24 cellular contexts compared by ENCODE assay signal in the genomic region with DNA sequence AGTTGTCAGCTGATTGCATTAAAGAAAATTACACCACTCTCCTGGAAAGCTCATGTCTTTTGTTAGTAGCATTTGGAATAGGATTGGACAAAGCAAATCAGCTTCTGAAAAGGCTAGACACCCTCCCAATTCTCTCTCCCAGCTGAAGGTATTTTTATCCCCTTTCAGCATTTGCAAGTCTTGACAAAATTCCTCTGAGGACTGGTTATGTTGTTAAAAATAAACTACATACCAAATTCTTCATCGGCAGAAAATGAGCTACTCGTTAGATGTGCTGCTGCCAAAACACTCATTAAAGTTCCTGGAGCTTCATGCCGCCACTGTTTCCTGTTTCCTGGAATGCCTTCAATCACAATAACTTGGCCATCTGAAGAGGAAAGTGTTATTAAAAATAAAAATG. TPM values are rescaled to one million over a fixed set of nuclear protein-coding genes. Genes with fewer than 3 reads are reported as not detected.
DNase-seq lines count a peak whose midpoint lies in the region; FAIRE-seq and TF ChIP-seq lines count a peak whose summit lies in the region.
"Had no signal": no experiment of that assay in that cellular context is flagged by ENCODE, and none has a peak within 500 bp of the region (broad histone marks: within the 10 kb centered on the region; RNA-seq: fewer than 3 reads in every experiment).

No MANE protein-coding gene starts in this region.

- no peaks in the 10 kb centered on the region for H3K27me3 ChIP-seq in endothelial cell of umbilical vein (ENCODE audit: control insufficient read depth in 2 of 2, insufficient read depth in 2 of 2, low read length in 2 of 2)
- H3K27me3 ChIP-seq: hepatocyte, neutrophil, uterus had no signal

- peak overlapping the region; percentile 60 for H3K27ac Mint-ChIP-seq in mesothelial cell of epicardium
- no peak overlapping the region for H3K27ac Mint-ChIP-seq in CD14-positive monocyte
- no peak overlapping the region for H3K27ac Mint-ChIP-seq in activated naive CD4-positive, alpha-beta T cell treated with anti-CD3 and anti-CD28 coated beads, Interleukin-2, amount 10 ng/mL, durations not matched to agents 7 days and 5 days
- H3K27ac Mint-ChIP-seq: activated naive CD4-positive, alpha-beta T cell treated with anti-CD3 and anti-CD28 coated beads for 36 hours; H9 had no signal

- TF ChIP-seq CTCF in RWPE1 (conservative IDR thresholded peaks at IDR 0.05; ENCODE audit: low read depth) (no peak), endothelial cell of umbilical vein (IDR thresholded peaks at IDR 0.05; ENCODE audit: extremely low read depth in 1 of 2, insufficient read depth in 1 of 2, low read depth in 1 of 2, low read length in 2 of 2) (no peak), mesothelial cell of epicardium (IDR thresholded peaks at IDR 0.05; ENCODE audit: unreplicated experiment) (no peak), CD14-positive monocyte (IDR thresholded peaks at IDR 0.05) (no peak)

- peaks cover 27% of the 10 kb centered on the region for H3K36me3 Mint-ChIP-seq in mesothelial cell of epicardium
- no peaks in the 10 kb centered on the region for H3K36me3 Mint-ChIP-seq in CD14-positive monocyte
- no peaks in the 10 kb centered on the region for H3K36me3 Mint-ChIP-seq in activated naive CD4-positive, alpha-beta T cell treated with anti-CD3 and anti-CD28 coated beads, Interleukin-2, amount 10 ng/mL, durations not matched to agents 7 days and 5 days

- no peaks in the 10 kb centered on the region for H3K27me3 Mint-ChIP-seq in mesothelial cell of epicardium (ENCODE audit: low read depth)
- peaks cover 0 to 1% (median 0%) of the 10 kb centered on the region in 3 donors for H3K27me3 Mint-ChIP-seq in CD14-positive monocyte (ENCODE audit: low read depth in 3 of 3)
- no peaks in the 10 kb centered on the region for H3K27me3 Mint-ChIP-seq in activated naive CD4-positive, alpha-beta T cell treated with anti-CD3 and anti-CD28 coated beads, Interleukin-2, amount 10 ng/mL, durations not matched to agents 7 days and 5 days

- H3K36me3 ChIP-seq in endothelial cell of umbilical vein (ENCODE audit: control insufficient read depth in 2 of 2, extremely low read depth in 1 of 2, insufficient read depth in 2 of 2, low read length in 2 of 2): no peaks in the 10 kb centered on the region
- H3K36me3 ChIP-seq: neutrophil, uterus, WERI-Rb-1 had no signal

- TF ChIP-seq POLR2A in endothelial cell of umbilical vein (IDR thresholded peaks at IDR 0.05; ENCODE audit: low read depth, low read length): no peak

- POLR2A ChIA-PET in RWPE1 (lab: Yijun Ruan, JAX; ENCODE audit: low non-redundant PET) (no interaction called here), endothelial cell of umbilical vein (lab: Charles Lee) (interaction anchor here (0.9 to 1.4 kb wide), 2 partner anchors 22 to 611 kb away, joined by 3 read pairs; no protein-coding TSS in a partner anchor)

- no TSS peak for BruUV-seq in endothelial cell of umbilical vein (replicated peaks; lab: Mats Ljungman, UMichigan)

- intact Hi-C loops in endothelial cell of umbilical vein (cut with micrococcal nuclease): loop anchor here (1.0 kb wide), 1 partner anchor 49 kb away; a partner anchor contains a TSS
- intact Hi-C loops in CD14-positive monocyte (cut with micrococcal nuclease): no loop called here

- H4K20me1 ChIP-seq in endothelial cell of umbilical vein (replicated peaks; ENCODE audit: control insufficient read depth, extremely low read depth, insufficient read depth, low read length): no peaks in the 10 kb centered on the region

- H3K9ac ChIP-seq in endothelial cell of umbilical vein (replicated peaks; ENCODE audit: extremely low read depth, insufficient read depth, low read length): peak overlapping the region; percentile 27

- peak; percentile 54 for DNase-seq in AG08395 (ENCODE audit: low spot score)
- peak; percentile 13 for DNase-seq in RWPE1 (ENCODE audit: low spot score)
- peak; percentile 68 for DNase-seq in endothelial cell of umbilical vein (ENCODE audit: low read depth, low spot score)
- no peak for DNase-seq in mesothelial cell of epicardium (ENCODE audit: low spot score in 2 of 2, unreplicated experiment in 2 of 2)
- DNase-seq in CD14-positive monocyte (ENCODE audit: low spot score): no peak
- no peak for DNase-seq in activated naive CD4-positive, alpha-beta T cell treated with anti-CD3 and anti-CD28 coated beads, Interleukin-2, amount 10 ng/mL, durations not matched to agents 7 days and 5 days
- DNase-seq in C1 segment of cervical spinal cord (lab: John Stamatoyannopoulos, UW): no peak
- DNase-seq in NCI-H69 (lab: John Stamatoyannopoulos, UW): no peak
- DNase-seq: activated CD4-positive, alpha-beta T cell treated with anti-CD3 and anti-CD28 coated beads, Interleukin-2, amount 50 U/mL, for 4 hours; activated naive CD4-positive, alpha-beta T cell treated with anti-CD3 and anti-CD28 coated beads for 36 hours; Caco-2; H9; IMR-90; kidney glomerular epithelial cell; mucosa of descending colon; NCI-H2029; NCI-H510A; stimulated activated CD4-positive, alpha-beta T cell treated with anti-CD3 and anti-CD28 coated beads, Interleukin-2, amount 100 ng/mL, for 48 hours; uterus; WERI-Rb-1 had no signal

- peak overlapping the region; percentile 65 for H3K27ac ChIP-seq in RWPE1
- peak overlapping the region; percentile 36 for H3K27ac ChIP-seq in endothelial cell of umbilical vein (ENCODE audit: insufficient read depth, low read depth, low read length)
- H3K27ac ChIP-seq: hepatocyte, neutrophil, uterus, WERI-Rb-1 had no signal

- H3K4me1 Mint-ChIP-seq in mesothelial cell of epicardium: peaks cover 5% of the 10 kb centered on the region
- H3K4me1 Mint-ChIP-seq in CD14-positive monocyte: no peaks in the 10 kb centered on the region
- no peaks in the 10 kb centered on the region for H3K4me1 Mint-ChIP-seq in activated naive CD4-positive, alpha-beta T cell treated with anti-CD3 and anti-CD28 coated beads, Interleukin-2, amount 10 ng/mL, durations not matched to agents 7 days and 5 days
- H3K4me1 Mint-ChIP-seq: brain, H9 had no signal

- no peak overlapping the region for H3K4me3 Mint-ChIP-seq in mesothelial cell of epicardium
- no peak overlapping the region for H3K4me3 Mint-ChIP-seq in CD14-positive monocyte
- no peak overlapping the region for H3K4me3 Mint-ChIP-seq in activated naive CD4-positive, alpha-beta T cell treated with anti-CD3 and anti-CD28 coated beads, Interleukin-2, amount 10 ng/mL, durations not matched to agents 7 days and 5 days
- H3K4me3 Mint-ChIP-seq: activated naive CD4-positive, alpha-beta T cell treated with anti-CD3 and anti-CD28 coated beads for 36 hours; brain; H9 had no signal

- H3K4me2 ChIP-seq in endothelial cell of umbilical vein (ENCODE audit: insufficient read depth, low read length): peak overlapping the region; percentile 68
- H3K4me2 ChIP-seq: hepatocyte had no signal

- dilution Hi-C loops in endothelial cell of umbilical vein (cut with MboI; ENCODE audit: extremely low pct_ligation_motif_present, low sequenced_read_pairs): no loop called here

- H3K9me3 Mint-ChIP-seq in mesothelial cell of epicardium: peaks cover 23% of the 10 kb centered on the region
- H3K9me3 Mint-ChIP-seq in CD14-positive monocyte: peaks cover 9 to 37% (median 33%) of the 10 kb centered on the region in 7 donors
- H3K9me3 Mint-ChIP-seq in activated naive CD4-positive, alpha-beta T cell treated with anti-CD3 and anti-CD28 coated beads, Interleukin-2, amount 10 ng/mL, durations not matched to agents 7 days and 5 days: peaks cover 14% of the 10 kb centered on the region

- H2AFZ ChIP-seq in endothelial cell of umbilical vein (ENCODE audit: low read depth, low read length): no peak overlapping the region
- H2AFZ ChIP-seq: hepatocyte had no signal

- no peak overlapping the region for H3K4me3 ChIP-seq in endothelial cell of umbilical vein (replicated peaks in 1 of 3; ENCODE audit: insufficient read depth in 1 of 3, low read depth in 1 of 3, low read length in 3 of 3)
- H3K4me3 ChIP-seq: hepatocyte, mucosa of descending colon, uterus had no signal

- peak; percentile 72 for FAIRE-seq in endothelial cell of umbilical vein (lab: Jason Lieb, UNC)
- FAIRE-seq: GM19239 had no signal

- H3K79me2 ChIP-seq in endothelial cell of umbilical vein (ENCODE audit: control insufficient read depth, insufficient read depth, low read length): no peaks in the 10 kb centered on the region
- H3K79me2 ChIP-seq: hepatocyte had no signal

- H3K9me3 ChIP-seq in endothelial cell of umbilical vein (replicated peaks; ENCODE audit: control insufficient read depth, insufficient read depth, low read length): no peaks in the 10 kb centered on the region
- H3K9me3 ChIP-seq: uterus had no signal

- CTCF ChIA-PET in RWPE1 (lab: Yijun Ruan, JAX): interaction anchor here (0.6 kb wide), 1 partner anchor 170 kb away, joined by 3 read pairs; no protein-coding TSS in a partner anchor
- CTCF ChIA-PET in endothelial cell of umbilical vein (lab: Charles Lee): interaction anchor here (0.7 to 1.4 kb wide), 9 partner anchors 8 to 174 kb away, joined by 3 to 10 read pairs (median 5); no protein-coding TSS in a partner anchor
- CTCF ChIA-PET in activated naive CD4-positive, alpha-beta T cell treated with anti-CD3 and anti-CD28 coated beads, Interleukin-2, amount 10 ng/mL, durations not matched to agents 7 days and 5 days (lab: Charles Lee): no interaction called here

- no peaks in the 10 kb centered on the region for H3K9me1 ChIP-seq in endothelial cell of umbilical vein (replicated peaks; ENCODE audit: control insufficient read depth, extremely low read depth, insufficient read depth, low read length)

- H3K4me1 ChIP-seq in endothelial cell of umbilical vein (ENCODE audit: control insufficient read depth, extremely low read depth, insufficient read depth, low read length): peaks cover 13% of the 10 kb centered on the region
- H3K4me1 ChIP-seq: Caco-2, uterus had no signal

RNA-seq across cellular contexts. Expression of a gene that starts 37.1 kb away (rescaled TPM):
- total RNA-seq in endothelial cell of umbilical vein: 9.4 and 10.9 TPM in 2 replicates
- polyA plus RNA-seq in endothelial cell of umbilical vein: 3.3 and 4.1 TPM in 2 replicates
- 5.0 TPM in 2 replicates for polyA plus RNA-seq in endothelial cell of umbilical vein (2011; cell fraction: cytosol; rRNA removed)
- polyA plus RNA-seq in endothelial cell of umbilical vein (2011; cell fraction: nucleus; rRNA removed): 4.8 and 6.8 TPM in 2 replicates
- polyA plus RNA-seq in endothelial cell of umbilical vein (2012): 9.1 TPM in 2 replicates
- polyA minus RNA-seq in endothelial cell of umbilical vein: 6.1 and 9.4 TPM in 2 replicates
- polyA minus RNA-seq in endothelial cell of umbilical vein (2011; cell fraction: cytosol; rRNA and poly(A)+ RNA removed): 4.2 TPM
- 5.4 and 6.8 TPM in 2 replicates for polyA minus RNA-seq in endothelial cell of umbilical vein (2011; cell fraction: nucleus; rRNA and poly(A)+ RNA removed)
- 24.8 to 27.1 TPM (median 25.3 TPM) in 3 replicates for total RNA-seq in mesothelial cell of epicardium
- polyA plus RNA-seq in CD14-positive monocyte: 1 to 10 TPM; 1.2 TPM

RNA-seq across cellular contexts. Expression of a gene that starts 49.4 kb away (rescaled TPM):
- 31.0 and 34.7 TPM in 2 replicates for total RNA-seq in endothelial cell of umbilical vein
- 4.3 and 6.5 TPM in 2 replicates for polyA plus RNA-seq in endothelial cell of umbilical vein
- polyA plus RNA-seq in endothelial cell of umbilical vein (2011; cell fraction: cytosol; rRNA removed): 5.3 and 5.7 TPM in 2 replicates
- 10.7 and 17.3 TPM in 2 replicates for polyA plus RNA-seq in endothelial cell of umbilical vein (2011; cell fraction: nucleus; rRNA removed)
- polyA plus RNA-seq in endothelial cell of umbilical vein (2012): 18.3 and 21.5 TPM in 2 replicates
- polyA minus RNA-seq in endothelial cell of umbilical vein: 19.5 and 21.5 TPM in 2 replicates
- 6.9 TPM for polyA minus RNA-seq in endothelial cell of umbilical vein (2011; cell fraction: cytosol; rRNA and poly(A)+ RNA removed)
- 16.7 and 23.0 TPM in 2 replicates for polyA minus RNA-seq in endothelial cell of umbilical vein (2011; cell fraction: nucleus; rRNA and poly(A)+ RNA removed)
- 65.7 to 68.7 TPM (median 66.2 TPM) in 3 replicates for total RNA-seq in mesothelial cell of epicardium
- polyA plus RNA-seq in CD14-positive monocyte: 10 to 100 TPM; 14.2 to 16.9 TPM

RNA-seq across cellular contexts. Expression of a gene that starts 50.3 kb away (rescaled TPM):
- total RNA-seq in endothelial cell of umbilical vein (8.0 TPM in 2 replicates), mesothelial cell of epicardium (133 to 142 TPM (median 137 TPM) in 3 replicates)
- polyA plus RNA-seq in endothelial cell of umbilical vein (3.9 and 4.2 TPM in 2 replicates), CD14-positive monocyte (under 1 TPM in 1 of 2 donors, not detected in 1; 0.39 TPM)
- polyA plus RNA-seq in endothelial cell of umbilical vein (2011; cell fraction: cytosol; rRNA removed): 2.7 and 3.4 TPM in 2 replicates
- 14.5 and 16.1 TPM in 2 replicates for polyA plus RNA-seq in endothelial cell of umbilical vein (2011; cell fraction: nucleus; rRNA removed)
- polyA plus RNA-seq in endothelial cell of umbilical vein (2012): 3.7 and 4.9 TPM in 2 replicates
- polyA minus RNA-seq in endothelial cell of umbilical vein: 13.2 and 14.7 TPM in 2 replicates
- 2.0 TPM for polyA minus RNA-seq in endothelial cell of umbilical vein (2011; cell fraction: cytosol; rRNA and poly(A)+ RNA removed)
- polyA minus RNA-seq in endothelial cell of umbilical vein (2011; cell fraction: nucleus; rRNA and poly(A)+ RNA removed): 13.4 and 14.2 TPM in 2 replicates

Comparison
In these comparisons a context has a peak if more than half of its experiments do, and no peak if none do; other contexts are left out.
1. DNase-seq: peak in AG08395 (single experiment), RWPE1 (single experiment) and endothelial cell of umbilical vein (single experiment); none in mesothelial cell of epicardium (0 of 2), CD14-positive monocyte (single experiment), activated naive CD4-positive, alpha-beta T cell treated with anti-CD3 and anti-CD28 coated beads, Interleukin-2, amount 10 ng/mL, durations not matched to agents 7 days and 5 days (single experiment), C1 segment of cervical spinal cord (0 of 14) and NCI-H69 (single experiment).
2. RNA of a gene that starts 50.3 kb away (total RNA-seq): 133 to 142 TPM in mesothelial cell of epicardium; 8.0 TPM in endothelial cell of umbilical vein; every median in the first group is over 10 times any median in the second.